17 cellular contexts compared by ENCODE assay signal in the genomic region with DNA sequence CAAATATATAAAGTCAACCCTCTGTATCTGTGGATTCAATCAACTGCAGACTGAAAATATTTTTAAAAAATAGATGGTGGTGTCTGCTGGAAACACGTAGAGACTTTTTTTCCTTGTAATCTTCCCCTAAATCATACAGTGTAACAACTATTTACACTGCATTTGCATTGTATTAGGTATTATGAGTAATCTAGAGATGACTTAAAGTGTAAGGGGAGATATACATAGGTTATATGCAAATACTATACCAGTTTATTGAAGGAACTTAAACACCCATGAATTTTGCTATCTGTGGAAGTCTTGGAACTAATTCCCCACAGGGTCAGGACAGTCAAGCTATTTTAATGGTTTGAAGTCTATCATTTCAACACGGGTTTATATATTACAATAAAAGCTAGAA. TPM values are rescaled to one million over a fixed set of nuclear protein-coding genes. Genes with fewer than 3 reads are reported as not detected.
DNase-seq lines count a peak whose midpoint lies in the region; ATAC-seq and TF ChIP-seq lines count a peak whose summit lies in the region.
"Had no signal": no experiment of that assay in that cellular context is flagged by ENCODE, and none has a peak within 500 bp of the region (broad histone marks: within the 10 kb centered on the region; RNA-seq: fewer than 3 reads in every experiment).

No MANE protein-coding gene starts in this region.

- peak; percentile 26 to 38 for DNase-seq in NCI-H526 (lab: John Stamatoyannopoulos, UW)
- DNase-seq in medulla oblongata (ENCODE audit: extremely low spot score), result no peak
- no peak for DNase-seq in transverse colon
- DNase-seq in dermis blood vessel endothelial cell, result no peak
- no peak for DNase-seq in stimulated activated CD8-positive, alpha-beta memory T cell treated with anti-CD3 and anti-CD28 coated beads, Interleukin-4, amount 100 ng/mL, for 48 hours
- DNase-seq: activated CD4-positive, alpha-beta T cell treated with anti-CD3 and anti-CD28 coated beads for 1 hour; activated CD8-positive, alpha-beta memory T cell treated with anti-CD3 and anti-CD28 coated beads, Interleukin-2, amount 50 U/mL, for 48 hours; foreskin fibroblast; H9; left colon; NCI-H2029 treated with DMSO at 0.1 percent for 48 hours; NCI-H69; right cardiac atrium had no signal

- intact Hi-C loops in transverse colon (cut with DNase I; ENCODE audit: low total_unique reads), result no loop called here

- in situ Hi-C loops in transverse colon (cut with MboI; ENCODE audit: low pct_ligation_motif_present in 1 of 4, low pct_unique_long_range_greater_than_20kb in 1 of 4, low sequenced_read_pairs in 3 of 4), result no loop called here

- no peak for TF ChIP-seq CTCF in transverse colon (IDR thresholded peaks at IDR 0.05)

- no peak overlapping the region for H3K4me3 ChIP-seq in transverse colon
- H3K4me3 ChIP-seq: ascending aorta had no signal

- TF ChIP-seq POLR2A in transverse colon (IDR thresholded peaks at IDR 0.05), result no peak

- H3K27ac ChIP-seq in transverse colon, result no peak overlapping the region
- H3K27ac ChIP-seq: ascending aorta had no signal

- H3K4me1 ChIP-seq in transverse colon, result peaks cover 0 to 25% (median 3%) of the 10 kb centered on the region in 4 donors
- H3K4me1 ChIP-seq: ascending aorta had no signal

- H3K36me3 ChIP-seq in transverse colon, result peaks cover 0 to 5% (median 0%) of the 10 kb centered on the region in 4 donors

- H3K9me3 ChIP-seq in transverse colon, result no peaks in the 10 kb centered on the region
- H3K9me3 ChIP-seq: ascending aorta had no signal

- ATAC-seq in GM18520 (IDR thresholded peaks at IDR 0.05; ENCODE audit: unreplicated experiment) (peak; percentile 72), GM21529 (IDR thresholded peaks at IDR 0.05; ENCODE audit: unreplicated experiment) (peak; percentile 56), HG03060 (IDR thresholded peaks at IDR 0.05; ENCODE audit: low read depth, unreplicated experiment) (peak; percentile 50)
- ATAC-seq: left colon, right cardiac atrium had no signal

- H3K27me3 ChIP-seq in transverse colon, result no peaks in the 10 kb centered on the region
- H3K27me3 ChIP-seq: ascending aorta had no signal

- WGBS in transverse colon (ENCODE audit: low coverage in 1 of 2), 2 donors, result 44 to 57% methylated on average over 2 of the region's 2 CpGs

- TF ChIP-seq EP300 in transverse colon (IDR thresholded peaks at IDR 0.05; ENCODE audit: low read depth), result no peak

RNA-seq across cellular contexts. Expression of gene HDAC2, which starts 10.2 kb away (rescaled TPM):
- total RNA-seq in transverse colon (10 to 100 TPM; 26.6 to 60.8 (median 38.0) TPM), dermis blood vessel endothelial cell (74.2 and 152 TPM in 2 replicates)

Comparison
In these comparisons a context has a peak if more than half of its experiments do, and no peak if none do; other contexts are left out.
1. DNase-seq: peak in NCI-H526 (2 of 2); none in medulla oblongata (single experiment), transverse colon (single experiment), dermis blood vessel endothelial cell (single experiment) and stimulated activated CD8-positive, alpha-beta memory T cell treated with anti-CD3 and anti-CD28 coated beads, Interleukin-4, amount 100 ng/mL, for 48 hours (single experiment).
2. Peak in every context shown above with its lines, with median percentiles within 50 percentile points of each other: ATAC-seq.